8 cellular contexts compared by ENCODE assay signal in genomic region chr1:27468378-27468777, GRCh38. TPM values are rescaled to one million over a fixed set of nuclear protein-coding genes. Genes with fewer than 3 reads are reported as not detected.
DNase-seq lines count a peak whose midpoint lies in the region; ATAC-seq lines count a peak whose summit lies in the region.
"Not testable (repeated sequence)": the region's sequence is repeated elsewhere in the genome, so short reads cannot be mapped to it uniquely, and the experiment has no call there.

No MANE protein-coding gene starts in this region.

- H3K4me1 ChIP-seq in CD4-positive, CD25-positive, alpha-beta regulatory T cell (ENCODE audit: control insufficient read depth, insufficient read depth, low read length, poor library complexity, severe bottlenecking): peaks cover 47% of the 10 kb centered on the region

- not testable (repeated sequence) for H3K9me3 ChIP-seq in CD4-positive, CD25-positive, alpha-beta regulatory T cell (ENCODE audit: control insufficient read depth in 2 of 2, low read length in 2 of 2)

- peaks cover 19% of the 10 kb centered on the region for H3K36me3 ChIP-seq in CD4-positive, CD25-positive, alpha-beta regulatory T cell (ENCODE audit: control insufficient read depth, insufficient read depth, low read length)

- ATAC-seq in CD4-positive, CD25-positive, alpha-beta regulatory T cell (ENCODE audit: low read depth in 2 of 2); activated T-cell treated with anti-CD3 and anti-CD28 coated beads, Interleukin-2, amount 50 U/mL, for 72 hours (replicated peaks in 1 of 2); effector memory CD8-positive, alpha-beta T cell (replicated peaks); memory B cell (ENCODE audit: low read depth); natural killer cell treated with Interleukin-12 subunit alpha and Interleukin-12 subunit beta and Interleukin-15 and Interleukin-18, amount 100 ng/mL, for 72 hours; stimulated activated naive B cell treated with anti-CD40 and anti-IgM and Interleukin-4, amounts not matched to agents 10 μg/mL and 1 μg/mL and 100 μg/mL, for 72 hours (replicated peaks): not testable (repeated sequence)

- DNase-seq in CD4-positive, CD25-positive, alpha-beta regulatory T cell; T-helper 2 cell treated with Interferon-gamma antibody and Interleukin-4, amounts not matched to agents 5 μg/mL and 100 μg/mL, for 36 hours (ENCODE audit: low spot score); activated T-cell treated with anti-CD3 and anti-CD28 coated beads, Interleukin-2, amount 50 U/mL, for 72 hours; effector memory CD8-positive, alpha-beta T cell; memory B cell (ENCODE audit: low spot score in 2 of 2); natural killer cell treated with Interleukin-12 subunit alpha and Interleukin-12 subunit beta and Interleukin-15 and Interleukin-18, amount 100 ng/mL, for 72 hours (ENCODE audit: low spot score); stimulated activated naive B cell treated with anti-CD40 and anti-IgM and Interleukin-4, amounts not matched to agents 10 μg/mL and 1 μg/mL and 100 μg/mL, for 72 hours: not testable (repeated sequence)

- not testable (repeated sequence) for H3K27me3 Mint-ChIP-seq in CD4-positive, CD25-positive, alpha-beta regulatory T cell; T-helper 2 cell treated with Interferon-gamma antibody and Interleukin-4, amounts not matched to agents 5 μg/mL and 100 μg/mL, for 36 hours (ENCODE audit: low read depth); activated T-cell treated with anti-CD3 and anti-CD28 coated beads, Interleukin-2, amount 50 U/mL, for 72 hours (ENCODE audit: low read depth); activated naive CD8-positive, alpha-beta T cell; effector memory CD8-positive, alpha-beta T cell; memory B cell; natural killer cell treated with Interleukin-12 subunit alpha and Interleukin-12 subunit beta and Interleukin-15 and Interleukin-18, amount 100 ng/mL, for 72 hours; stimulated activated naive B cell treated with anti-CD40 and anti-IgM and Interleukin-4, amounts not matched to agents 10 μg/mL and 1 μg/mL and 100 μg/mL, for 72 hours

- H3K27me3 ChIP-seq in CD4-positive, CD25-positive, alpha-beta regulatory T cell (ENCODE audit: control insufficient read depth, insufficient read depth, low read length): not testable (repeated sequence)

- H3K4me3 ChIP-seq in CD4-positive, CD25-positive, alpha-beta regulatory T cell (ENCODE audit: low read depth, low read length): not testable (repeated sequence)

- H3K4me1 Mint-ChIP-seq in CD4-positive, CD25-positive, alpha-beta regulatory T cell: peaks cover 25 to 80% (median 51%) of the 10 kb centered on the region in 4 donors
- peaks cover 19% of the 10 kb centered on the region for H3K4me1 Mint-ChIP-seq in T-helper 2 cell treated with Interferon-gamma antibody and Interleukin-4, amounts not matched to agents 5 μg/mL and 100 μg/mL, for 36 hours (ENCODE audit: low read depth)
- H3K4me1 Mint-ChIP-seq in activated T-cell treated with anti-CD3 and anti-CD28 coated beads, Interleukin-2, amount 50 U/mL, for 72 hours (ENCODE audit: low read depth): peaks cover 65% of the 10 kb centered on the region
- peaks cover 60% of the 10 kb centered on the region for H3K4me1 Mint-ChIP-seq in activated naive CD8-positive, alpha-beta T cell (ENCODE audit: low read depth)
- H3K4me1 Mint-ChIP-seq in effector memory CD8-positive, alpha-beta T cell (ENCODE audit: low read depth in 2 of 2): peaks cover 39 to 60% of the 10 kb centered on the region in 2 donors
- H3K4me1 Mint-ChIP-seq in memory B cell: peaks cover 41% of the 10 kb centered on the region
- peaks cover 39 to 50% of the 10 kb centered on the region in 2 donors for H3K4me1 Mint-ChIP-seq in natural killer cell treated with Interleukin-12 subunit alpha and Interleukin-12 subunit beta and Interleukin-15 and Interleukin-18, amount 100 ng/mL, for 72 hours (ENCODE audit: low read depth in 2 of 2)
- peaks cover 41 to 75% of the 10 kb centered on the region in 2 donors for H3K4me1 Mint-ChIP-seq in stimulated activated naive B cell treated with anti-CD40 and anti-IgM and Interleukin-4, amounts not matched to agents 10 μg/mL and 1 μg/mL and 100 μg/mL, for 72 hours

- H3K36me3 Mint-ChIP-seq in CD4-positive, CD25-positive, alpha-beta regulatory T cell: peaks cover 23% of the 10 kb centered on the region
- H3K36me3 Mint-ChIP-seq in T-helper 2 cell treated with Interferon-gamma antibody and Interleukin-4, amounts not matched to agents 5 μg/mL and 100 μg/mL, for 36 hours (ENCODE audit: low read depth): peaks cover 23% of the 10 kb centered on the region
- H3K36me3 Mint-ChIP-seq in activated T-cell treated with anti-CD3 and anti-CD28 coated beads, Interleukin-2, amount 50 U/mL, for 72 hours (ENCODE audit: insufficient read depth in 2 of 2): peaks cover 4 to 20% of the 10 kb centered on the region in 2 donors
- not testable (repeated sequence) for H3K36me3 Mint-ChIP-seq in activated naive CD8-positive, alpha-beta T cell; natural killer cell treated with Interleukin-12 subunit alpha and Interleukin-12 subunit beta and Interleukin-15 and Interleukin-18, amount 100 ng/mL, for 72 hours
- H3K36me3 Mint-ChIP-seq in effector memory CD8-positive, alpha-beta T cell (ENCODE audit: insufficient read depth): peaks cover 40% of the 10 kb centered on the region
- peaks cover 29% of the 10 kb centered on the region for H3K36me3 Mint-ChIP-seq in memory B cell
- peaks cover 33 to 56% of the 10 kb centered on the region in 2 donors for H3K36me3 Mint-ChIP-seq in stimulated activated naive B cell treated with anti-CD40 and anti-IgM and Interleukin-4, amounts not matched to agents 10 μg/mL and 1 μg/mL and 100 μg/mL, for 72 hours

- H3K9me3 Mint-ChIP-seq in CD4-positive, CD25-positive, alpha-beta regulatory T cell; T-helper 2 cell treated with Interferon-gamma antibody and Interleukin-4, amounts not matched to agents 5 μg/mL and 100 μg/mL, for 36 hours; activated T-cell treated with anti-CD3 and anti-CD28 coated beads, Interleukin-2, amount 50 U/mL, for 72 hours; activated naive CD8-positive, alpha-beta T cell (ENCODE audit: low read depth); effector memory CD8-positive, alpha-beta T cell; memory B cell; natural killer cell treated with Interleukin-12 subunit alpha and Interleukin-12 subunit beta and Interleukin-15 and Interleukin-18, amount 100 ng/mL, for 72 hours; stimulated activated naive B cell treated with anti-CD40 and anti-IgM and Interleukin-4, amounts not matched to agents 10 μg/mL and 1 μg/mL and 100 μg/mL, for 72 hours: not testable (repeated sequence)

- peak overlapping the region in 2 of 3 donors; percentile 64 to 87 for H3K27ac Mint-ChIP-seq in CD4-positive, CD25-positive, alpha-beta regulatory T cell
- H3K27ac Mint-ChIP-seq in T-helper 2 cell treated with Interferon-gamma antibody and Interleukin-4, amounts not matched to agents 5 μg/mL and 100 μg/mL, for 36 hours: peak overlapping the region; percentile 15
- H3K27ac Mint-ChIP-seq in activated T-cell treated with anti-CD3 and anti-CD28 coated beads, Interleukin-2, amount 50 U/mL, for 72 hours: peak overlapping the region; percentile 72
- peak overlapping the region; percentile 31 for H3K27ac Mint-ChIP-seq in activated naive CD8-positive, alpha-beta T cell
- peak overlapping the region; percentile 52 to 68 for H3K27ac Mint-ChIP-seq in effector memory CD8-positive, alpha-beta T cell
- peak overlapping the region; percentile 73 for H3K27ac Mint-ChIP-seq in memory B cell
- H3K27ac Mint-ChIP-seq in natural killer cell treated with Interleukin-12 subunit alpha and Interleukin-12 subunit beta and Interleukin-15 and Interleukin-18, amount 100 ng/mL, for 72 hours: peak overlapping the region; percentile 1 to 66
- peak overlapping the region; percentile 78 for H3K27ac Mint-ChIP-seq in stimulated activated naive B cell treated with anti-CD40 and anti-IgM and Interleukin-4, amounts not matched to agents 10 μg/mL and 1 μg/mL and 100 μg/mL, for 72 hours

- H3K4me3 Mint-ChIP-seq in CD4-positive, CD25-positive, alpha-beta regulatory T cell: peak overlapping the region in 2 of 4 donors; percentile 5 to 41
- not testable (repeated sequence) for H3K4me3 Mint-ChIP-seq in T-helper 2 cell treated with Interferon-gamma antibody and Interleukin-4, amounts not matched to agents 5 μg/mL and 100 μg/mL, for 36 hours; activated T-cell treated with anti-CD3 and anti-CD28 coated beads, Interleukin-2, amount 50 U/mL, for 72 hours; activated naive CD8-positive, alpha-beta T cell; effector memory CD8-positive, alpha-beta T cell; memory B cell; natural killer cell treated with Interleukin-12 subunit alpha and Interleukin-12 subunit beta and Interleukin-15 and Interleukin-18, amount 100 ng/mL, for 72 hours; stimulated activated naive B cell treated with anti-CD40 and anti-IgM and Interleukin-4, amounts not matched to agents 10 μg/mL and 1 μg/mL and 100 μg/mL, for 72 hours

- H3K27ac ChIP-seq in CD4-positive, CD25-positive, alpha-beta regulatory T cell (ENCODE audit: insufficient read depth, low read length, poor library complexity, severe bottlenecking): not testable (repeated sequence)

RNA-seq across cellular contexts. Expression of gene WASF2, which starts 21.6 kb away (rescaled TPM):
- 175 TPM for total RNA-seq in CD4-positive, CD25-positive, alpha-beta regulatory T cell
- 10 to 100 TPM; 55.3 to 85.3 (median 61.8) TPM for polyA plus RNA-seq in CD4-positive, CD25-positive, alpha-beta regulatory T cell
- 100 to 1,000 TPM; 146 to 197 TPM for total RNA-seq in activated T-cell treated with anti-CD3 and anti-CD28 coated beads, Interleukin-2, amount 50 U/mL, for 72 hours
- 100 to 1,000 TPM in 1 of 2 donors, 10 to 100 TPM in 1; 97.7 to 110 TPM for total RNA-seq in natural killer cell treated with Interleukin-12 subunit alpha and Interleukin-12 subunit beta and Interleukin-15 and Interleukin-18, amount 100 ng/mL, for 72 hours

Comparison
In these comparisons a context has a peak if more than half of its experiments do, and no peak if none do; other contexts are left out.
1. H3K27ac Mint-ChIP-seq: peak in every context shown above with its lines; median percentile 78 in stimulated activated naive B cell treated with anti-CD40 and anti-IgM and Interleukin-4, amounts not matched to agents 10 μg/mL and 1 μg/mL and 100 μg/mL, for 72 hours; 76 in CD4-positive, CD25-positive, alpha-beta regulatory T cell; 73 in memory B cell; 72 in activated T-cell treated with anti-CD3 and anti-CD28 coated beads, Interleukin-2, amount 50 U/mL, for 72 hours; 60 in effector memory CD8-positive, alpha-beta T cell; 34 in natural killer cell treated with Interleukin-12 subunit alpha and Interleukin-12 subunit beta and Interleukin-15 and Interleukin-18, amount 100 ng/mL, for 72 hours; 31 in activated naive CD8-positive, alpha-beta T cell; 15 in T-helper 2 cell treated with Interferon-gamma antibody and Interleukin-4, amounts not matched to agents 5 μg/mL and 100 μg/mL, for 36 hours.